1 cellular context compared by ENCODE assay signal in the genomic region with DNA sequence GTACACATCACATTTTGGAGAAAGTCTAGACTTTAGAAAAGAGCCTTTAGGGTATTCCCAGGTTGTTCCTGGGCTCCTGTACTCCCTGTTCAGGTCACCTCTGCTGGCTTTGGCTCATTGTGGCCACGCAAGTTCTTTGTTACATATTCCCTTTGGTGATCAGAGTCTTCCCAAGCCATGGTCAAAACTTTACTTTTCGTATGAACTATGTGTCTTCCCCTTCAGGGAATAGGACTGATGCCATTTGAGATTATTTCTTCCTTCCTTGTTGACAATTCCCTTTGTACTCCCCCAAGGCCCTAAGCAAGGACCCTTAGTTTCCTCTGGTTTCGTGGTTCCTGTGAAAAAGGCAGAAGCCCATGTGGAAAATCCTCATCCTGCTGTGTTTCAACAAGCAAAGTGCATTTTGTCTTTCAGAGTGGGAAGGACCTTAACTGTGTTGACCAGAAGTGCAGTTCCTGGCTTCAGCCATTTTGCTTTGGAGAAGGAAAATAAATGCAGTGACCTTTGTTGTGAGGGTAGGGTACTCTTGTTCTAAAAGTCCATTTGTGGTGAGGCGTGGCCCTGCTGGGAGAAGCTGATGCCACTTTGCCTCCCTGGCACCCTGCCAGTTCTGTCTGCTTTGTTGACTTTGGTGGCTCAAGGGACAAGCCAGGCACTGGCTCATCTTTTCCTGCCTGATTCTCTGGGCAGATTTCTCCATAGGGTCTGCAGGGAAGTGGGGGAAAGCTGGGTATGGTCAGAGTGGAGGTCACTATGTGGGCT.
TF ChIP-seq lines count a peak whose summit lies in the region.

No MANE protein-coding gene starts in this region.

TF ChIP-seq in HepG2, 621 proteins besides CTCF, POLR2A, EP300 and RAD21 (continued from another document and continues in another):
- no peak for TF ChIP-seq GLMP (CRISPR knock-in tag; IDR thresholded peaks at IDR 0.05; ENCODE audit: borderline replicate concordance)
- TF ChIP-seq ZXDC (CRISPR knock-in tag; IDR thresholded peaks at IDR 0.05): no peak
- TF ChIP-seq ZNF768 (CRISPR knock-in tag; IDR thresholded peaks at IDR 0.05): no peak
- TF ChIP-seq ZNF556 (CRISPR knock-in tag; IDR thresholded peaks at IDR 0.05; ENCODE audit: borderline replicate concordance): no peak
- no peak for TF ChIP-seq ZNF510 (CRISPR knock-in tag; IDR thresholded peaks at IDR 0.05; ENCODE audit: low read depth)
- TF ChIP-seq RFXAP (CRISPR knock-in tag; IDR thresholded peaks at IDR 0.05; ENCODE audit: borderline replicate concordance): peak; percentile 77; the same call in 1 of the 2 replicates
- TF ChIP-seq ZFP82 (CRISPR knock-in tag; IDR thresholded peaks at IDR 0.05; ENCODE audit: borderline replicate concordance): no peak
- peak; percentile 75; the same call in 1 of the 2 replicates for TF ChIP-seq ESRRA (CRISPR knock-in tag; IDR thresholded peaks at IDR 0.05; ENCODE audit: low read depth)
- TF ChIP-seq ZNF788 (CRISPR knock-in tag; IDR thresholded peaks at IDR 0.05; ENCODE audit: borderline replicate concordance): no peak; the same call in 1 of the 2 replicates
- TF ChIP-seq, protein P1, sequence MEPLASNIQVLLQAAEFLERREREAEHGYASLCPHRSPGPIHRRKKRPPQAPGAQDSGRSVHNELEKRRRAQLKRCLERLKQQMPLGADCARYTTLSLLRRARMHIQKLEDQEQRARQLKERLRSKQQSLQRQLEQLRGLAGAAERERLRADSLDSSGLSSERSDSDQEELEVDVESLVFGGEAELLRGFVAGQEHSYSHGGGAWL (CRISPR knock-in tag; IDR thresholded peaks at IDR 0.05): no peak
- peak; percentile 49; the same call in 1 of the 2 replicates for TF ChIP-seq ZKSCAN8 (CRISPR knock-in tag; IDR thresholded peaks at IDR 0.05; ENCODE audit: borderline replicate concordance)
- no peak for TF ChIP-seq EEA1 (CRISPR knock-in tag; IDR thresholded peaks at IDR 0.05; ENCODE audit: borderline replicate concordance)
- 0 out of 2 replicates have a peak, but pooled peaks have one; percentile 59 for TF ChIP-seq HOXD1 (CRISPR knock-in tag; IDR thresholded peaks at IDR 0.05)
- TF ChIP-seq TEAD3 (CRISPR knock-in tag; optimal IDR thresholded peaks at IDR 0.05; ENCODE audit: borderline replicate concordance): peak; percentile 46
- TF ChIP-seq RCOR2 (CRISPR knock-in tag; IDR thresholded peaks at IDR 0.05): peak; percentile 67; the same call in 1 of the 2 replicates
- no peak for TF ChIP-seq ZNF720 (CRISPR knock-in tag; IDR thresholded peaks at IDR 0.05)
- TF ChIP-seq ZNF724P (CRISPR knock-in tag; IDR thresholded peaks at IDR 0.05; ENCODE audit: borderline replicate concordance): peak; percentile 46; the same call in 1 of the 2 replicates
- TF ChIP-seq ZNF576 (CRISPR knock-in tag; IDR thresholded peaks at IDR 0.05): no peak
- peak; percentile 19; the same call in 1 of the 2 replicates for TF ChIP-seq ARID4A (CRISPR knock-in tag; IDR thresholded peaks at IDR 0.05; ENCODE audit: borderline replicate concordance)
- no peak for TF ChIP-seq ZSCAN22 (CRISPR knock-in tag; IDR thresholded peaks at IDR 0.05)
- peak; percentile 82 for TF ChIP-seq ISL2 (CRISPR knock-in tag; IDR thresholded peaks at IDR 0.05)
- TF ChIP-seq SKI (IDR thresholded peaks at IDR 0.05; ENCODE audit: partially characterized antibody): peak; percentile 30
- TF ChIP-seq, protein P2, sequence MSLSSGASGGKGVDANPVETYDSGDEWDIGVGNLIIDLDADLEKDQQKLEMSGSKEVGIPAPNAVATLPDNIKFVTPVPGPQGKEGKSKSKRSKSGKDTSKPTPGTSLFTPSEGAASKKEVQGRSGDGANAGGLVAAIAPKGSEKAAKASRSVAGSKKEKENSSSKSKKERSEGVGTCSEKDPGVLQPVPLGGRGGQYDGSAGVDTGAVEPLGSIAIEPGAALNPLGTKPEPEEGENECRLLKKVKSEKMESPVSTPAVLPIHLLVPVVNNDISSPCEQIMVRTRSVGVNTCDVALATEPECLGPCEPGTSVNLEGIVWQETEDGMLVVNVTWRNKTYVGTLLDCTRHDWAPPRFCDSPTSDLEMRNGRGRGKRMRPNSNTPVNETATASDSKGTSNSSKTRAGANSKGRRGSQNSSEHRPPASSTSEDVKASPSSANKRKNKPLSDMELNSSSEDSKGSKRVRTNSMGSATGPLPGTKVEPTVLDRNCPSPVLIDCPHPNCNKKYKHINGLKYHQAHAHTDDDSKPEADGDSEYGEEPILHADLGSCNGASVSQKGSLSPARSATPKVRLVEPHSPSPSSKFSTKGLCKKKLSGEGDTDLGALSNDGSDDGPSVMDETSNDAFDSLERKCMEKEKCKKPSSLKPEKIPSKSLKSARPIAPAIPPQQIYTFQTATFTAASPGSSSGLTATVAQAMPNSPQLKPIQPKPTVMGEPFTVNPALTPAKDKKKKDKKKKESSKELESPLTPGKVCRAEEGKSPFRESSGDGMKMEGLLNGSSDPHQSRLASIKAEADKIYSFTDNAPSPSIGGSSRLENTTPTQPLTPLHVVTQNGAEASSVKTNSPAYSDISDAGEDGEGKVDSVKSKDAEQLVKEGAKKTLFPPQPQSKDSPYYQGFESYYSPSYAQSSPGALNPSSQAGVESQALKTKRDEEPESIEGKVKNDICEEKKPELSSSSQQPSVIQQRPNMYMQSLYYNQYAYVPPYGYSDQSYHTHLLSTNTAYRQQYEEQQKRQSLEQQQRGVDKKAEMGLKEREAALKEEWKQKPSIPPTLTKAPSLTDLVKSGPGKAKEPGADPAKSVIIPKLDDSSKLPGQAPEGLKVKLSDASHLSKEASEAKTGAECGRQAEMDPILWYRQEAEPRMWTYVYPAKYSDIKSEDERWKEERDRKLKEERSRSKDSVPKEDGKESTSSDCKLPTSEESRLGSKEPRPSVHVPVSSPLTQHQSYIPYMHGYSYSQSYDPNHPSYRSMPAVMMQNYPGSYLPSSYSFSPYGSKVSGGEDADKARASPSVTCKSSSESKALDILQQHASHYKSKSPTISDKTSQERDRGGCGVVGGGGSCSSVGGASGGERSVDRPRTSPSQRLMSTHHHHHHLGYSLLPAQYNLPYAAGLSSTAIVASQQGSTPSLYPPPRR (CRISPR knock-in tag; IDR thresholded peaks at IDR 0.05; ENCODE audit: borderline replicate concordance): no peak
- no peak for TF ChIP-seq ARNT (IDR thresholded peaks at IDR 0.05)
- TF ChIP-seq ELF3 (CRISPR knock-in tag; IDR thresholded peaks at IDR 0.05): peak; percentile 66; the same call in 1 of the 2 replicates
- TF ChIP-seq ZNF772 (CRISPR knock-in tag; IDR thresholded peaks at IDR 0.05): no peak; the same call in 1 of the 2 replicates
- 0 out of 2 replicates have a peak, but pooled peaks have one; percentile 55 for TF ChIP-seq GFI1 (CRISPR knock-in tag; IDR thresholded peaks at IDR 0.05; ENCODE audit: borderline replicate concordance)
- TF ChIP-seq ZNF441 (CRISPR knock-in tag; IDR thresholded peaks at IDR 0.05; ENCODE audit: borderline replicate concordance): no peak
- TF ChIP-seq, protein P3, sequence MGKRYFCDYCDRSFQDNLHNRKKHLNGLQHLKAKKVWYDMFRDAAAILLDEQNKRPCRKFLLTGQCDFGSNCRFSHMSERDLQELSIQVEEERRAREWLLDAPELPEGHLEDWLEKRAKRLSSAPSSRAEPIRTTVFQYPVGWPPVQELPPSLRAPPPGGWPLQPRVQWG (CRISPR knock-in tag; IDR thresholded peaks at IDR 0.05; ENCODE audit: borderline replicate concordance, low read depth): no peak
- no peak for TF ChIP-seq CCDC6 (CRISPR knock-in tag; IDR thresholded peaks at IDR 0.05)
- TF ChIP-seq ATF7-NPFF (CRISPR knock-in tag; IDR thresholded peaks at IDR 0.05; ENCODE audit: low read depth): no peak
- TF ChIP-seq RBFOX2 (IDR thresholded peaks at IDR 0.05; ENCODE audit: low read depth, low read length): no peak
- TF ChIP-seq ZFP36 (IDR thresholded peaks at IDR 0.05; ENCODE audit: borderline replicate concordance, low read depth, low read length, partially characterized antibody): no peak
- TF ChIP-seq REST (IDR thresholded peaks at IDR 0.05; ENCODE audit: borderline replicate concordance in 1 of 2, low read depth in 1 of 2, low read length in 2 of 2): no peak
- TF ChIP-seq MYC (CRISPR knock-in tag; IDR thresholded peaks at IDR 0.05; ENCODE audit: borderline replicate concordance): peak; percentile 60; the same call in 1 of the 2 replicates
- TF ChIP-seq FLYWCH1 (CRISPR knock-in tag; IDR thresholded peaks at IDR 0.05): no peak
- peak; percentile 29 for TF ChIP-seq STAG1 (CRISPR knock-in tag; IDR thresholded peaks at IDR 0.05)
- TF ChIP-seq CBX5 (CRISPR knock-in tag; IDR thresholded peaks at IDR 0.05; ENCODE audit: borderline replicate concordance): peak; percentile 80; the same call in 1 of the 2 replicates
- no peak for TF ChIP-seq NRL (CRISPR knock-in tag; IDR thresholded peaks at IDR 0.05; ENCODE audit: borderline replicate concordance)
